Comparison of ENCODE assay signal across 15 cellular contexts in the genomic region with DNA sequence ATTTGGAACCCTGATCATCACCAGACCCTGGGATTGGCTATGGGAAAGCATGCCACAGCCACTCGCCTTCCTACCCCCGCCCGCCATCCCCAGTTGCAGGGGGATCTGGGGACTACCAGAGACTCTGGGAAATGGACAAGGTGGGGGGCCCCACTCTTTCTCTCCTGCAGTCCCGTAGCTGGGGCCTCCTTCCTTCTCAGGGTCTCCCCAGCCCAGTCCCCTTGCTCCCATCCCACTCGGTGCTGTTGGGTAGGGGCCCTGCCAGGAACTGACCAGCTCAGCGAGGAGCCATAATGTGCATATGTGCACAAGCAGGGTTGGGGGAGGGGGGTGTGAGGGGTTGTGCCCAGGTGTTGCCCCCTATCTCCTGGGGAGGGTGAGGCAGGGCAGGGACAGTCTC. TPM values are rescaled to one million over a fixed set of nuclear protein-coding genes. Genes with fewer than 3 reads are reported as not detected.
DNase-seq lines count a peak whose midpoint lies in the region; ATAC-seq and TF ChIP-seq lines count a peak whose summit lies in the region.
"Had no signal": no experiment of that assay in that cellular context is flagged by ENCODE, and none has a peak within 500 bp of the region (broad histone marks: within the 10 kb centered on the region; RNA-seq: fewer than 3 reads in every experiment).

No MANE protein-coding gene starts in this region.

- no peak for ATAC-seq in activated T-cell treated with anti-CD3 and anti-CD28 coated beads, Interleukin-2, amount 50 U/mL, for 4 hours
- no peak for ATAC-seq in GM18867 (IDR thresholded peaks at IDR 0.05; ENCODE audit: unreplicated experiment)
- ATAC-seq: GM23338 had no signal

- H3K27ac ChIP-seq in ovary: no peak overlapping the region
- H3K27ac ChIP-seq: BLaER1 had no signal

- no peaks in the 10 kb centered on the region for H3K9me3 Mint-ChIP-seq in activated T-cell treated with anti-CD3 and anti-CD28 coated beads, Interleukin-2, amount 50 U/mL, for 24 hours
- no peaks in the 10 kb centered on the region for H3K9me3 Mint-ChIP-seq in activated T-cell treated with anti-CD3 and anti-CD28 coated beads, Interleukin-2, amount 50 U/mL, for 4 hours
- no peaks in the 10 kb centered on the region for H3K9me3 Mint-ChIP-seq in chondrocyte (ENCODE audit: low read depth)
- H3K9me3 Mint-ChIP-seq: GM23338 had no signal

- H3K9me3 ChIP-seq in ovary (no peaks in the 10 kb centered on the region), MG63 (no peaks in the 10 kb centered on the region)

- DNase-seq in activated T-cell treated with anti-CD3 and anti-CD28 coated beads, Interleukin-2, amount 50 U/mL, for 24 hours: peak; percentile 22
- DNase-seq in activated T-cell treated with anti-CD3 and anti-CD28 coated beads, Interleukin-2, amount 50 U/mL, for 4 hours: no peak
- DNase-seq in chondrocyte (ENCODE audit: low spot score): peak; percentile 56
- peak in 3 of 5 donors; percentile 15 to 31 (median 16) for DNase-seq in ovary
- no peak for DNase-seq in KBM-7
- no peak for DNase-seq in MG63
- DNase-seq: 8988T; CD4-positive, alpha-beta memory T cell; DMS79 treated with DMSO at 0.1 percent for 48 hours; GF-D8; HCEC 1CT had no signal

- WGBS in ovary, 3 donors: 93 to 98% (median 94%) methylated on average over 6 of the region's 6 CpGs

- H3K36me3 ChIP-seq in ovary (no peaks in the 10 kb centered on the region), MG63 (peaks cover 13% of the 10 kb centered on the region)

- no peak overlapping the region for H3K4me3 Mint-ChIP-seq in activated T-cell treated with anti-CD3 and anti-CD28 coated beads, Interleukin-2, amount 50 U/mL, for 24 hours
- H3K4me3 Mint-ChIP-seq in activated T-cell treated with anti-CD3 and anti-CD28 coated beads, Interleukin-2, amount 50 U/mL, for 4 hours: no peak overlapping the region
- no peak overlapping the region for H3K4me3 Mint-ChIP-seq in chondrocyte (ENCODE audit: unreplicated experiment)
- H3K4me3 Mint-ChIP-seq: CD14-positive monocyte, GM23338 had no signal

- TF ChIP-seq EP300 in ovary (IDR thresholded peaks at IDR 0.05): no peak

- intact Hi-C loops in ovary (cut with DNase I): no loop called here

- no peak overlapping the region for H3K27ac Mint-ChIP-seq in activated T-cell treated with anti-CD3 and anti-CD28 coated beads, Interleukin-2, amount 50 U/mL, for 24 hours
- no peak overlapping the region for H3K27ac Mint-ChIP-seq in chondrocyte (ENCODE audit: unreplicated experiment)

- H3K4me1 ChIP-seq in ovary (ENCODE audit: insufficient read depth): no peaks in the 10 kb centered on the region

- no peak overlapping the region for H3K4me3 ChIP-seq in ovary
- no peak overlapping the region for H3K4me3 ChIP-seq in MG63
- H3K4me3 ChIP-seq: BLaER1, GM23338 had no signal

- TF ChIP-seq CTCF in chondrocyte (IDR thresholded peaks at IDR 0.05): no peak
- TF ChIP-seq CTCF in ovary (IDR thresholded peaks at IDR 0.05): no peak

- H3K4me1 Mint-ChIP-seq in activated T-cell treated with anti-CD3 and anti-CD28 coated beads, Interleukin-2, amount 50 U/mL, for 24 hours (ENCODE audit: low read depth): peaks cover 9% of the 10 kb centered on the region
- peaks cover 2% of the 10 kb centered on the region for H3K4me1 Mint-ChIP-seq in activated T-cell treated with anti-CD3 and anti-CD28 coated beads, Interleukin-2, amount 50 U/mL, for 4 hours (ENCODE audit: low read depth)
- peaks cover 15% of the 10 kb centered on the region for H3K4me1 Mint-ChIP-seq in chondrocyte (ENCODE audit: low read depth)
- H3K4me1 Mint-ChIP-seq: GM23338 had no signal

- TF ChIP-seq POLR2A in ovary (IDR thresholded peaks at IDR 0.05): no peak

- H3K27me3 Mint-ChIP-seq in activated T-cell treated with anti-CD3 and anti-CD28 coated beads, Interleukin-2, amount 50 U/mL, for 24 hours: peaks cover 8% of the 10 kb centered on the region
- no peaks in the 10 kb centered on the region for H3K27me3 Mint-ChIP-seq in activated T-cell treated with anti-CD3 and anti-CD28 coated beads, Interleukin-2, amount 50 U/mL, for 4 hours (ENCODE audit: low read depth)
- H3K27me3 Mint-ChIP-seq in chondrocyte (ENCODE audit: low read depth): no peaks in the 10 kb centered on the region
- H3K27me3 Mint-ChIP-seq: CD4-positive, alpha-beta memory T cell had no signal

- peaks cover 73% of the 10 kb centered on the region for H3K36me3 Mint-ChIP-seq in activated T-cell treated with anti-CD3 and anti-CD28 coated beads, Interleukin-2, amount 50 U/mL, for 24 hours (ENCODE audit: low read depth)
- peaks cover 13% of the 10 kb centered on the region for H3K36me3 Mint-ChIP-seq in activated T-cell treated with anti-CD3 and anti-CD28 coated beads, Interleukin-2, amount 50 U/mL, for 4 hours (ENCODE audit: insufficient read depth)
- peaks cover 32% of the 10 kb centered on the region for H3K36me3 Mint-ChIP-seq in chondrocyte (ENCODE audit: low read depth)

- H3K27me3 ChIP-seq in ovary (no peaks in the 10 kb centered on the region), MG63 (no peaks in the 10 kb centered on the region)

- in situ Hi-C loops in KBM-7 (cut with MboI; ENCODE audit: low pct_unique_long_range_greater_than_20kb, low sequenced_read_pairs): no loop called here

RNA-seq across cellular contexts. Expression of a gene that starts 3.4 kb away (rescaled TPM):
- total RNA-seq in activated T-cell treated with anti-CD3 and anti-CD28 coated beads, Interleukin-2, amount 50 U/mL, for 4 hours: 10 to 100 TPM; 13.5 to 18.8 (median 16.0) TPM
- total RNA-seq in chondrocyte: 151 to 189 TPM (median 157 TPM) in 3 replicates
- total RNA-seq in ovary: 100 to 1,000 TPM in 5 of 7 donors, 10 to 100 TPM in 2; 55.6 to 166 (median 135) TPM
- polyA plus RNA-seq in ovary: 10 to 100 TPM; 65.6 to 87.8 TPM
- total RNA-seq in MG63 (2014; rRNA removed; shearing (Covaris generic); ENCODE audit: low replicate concordance): 16.0 and 16.2 TPM in 2 replicates

RNA-seq across cellular contexts. Expression of a gene that starts 10.9 kb away (rescaled TPM):
- total RNA-seq in activated T-cell treated with anti-CD3 and anti-CD28 coated beads, Interleukin-2, amount 50 U/mL, for 4 hours: 10 to 100 TPM; 45.4 to 51.4 (median 49.4) TPM
- total RNA-seq in chondrocyte (172 to 183 TPM (median 179 TPM) in 3 replicates), ovary (10 to 100 TPM; 40.9 to 99.0 (median 72.1) TPM)
- polyA plus RNA-seq in ovary: 10 to 100 TPM; 41.2 to 46.0 TPM
- total RNA-seq in MG63 (2014; rRNA removed; shearing (Covaris generic); ENCODE audit: low replicate concordance): 38.2 and 71.2 TPM in 2 replicates

RNA-seq across cellular contexts. Expression of a gene that starts 35.8 kb away (rescaled TPM):
- 100 to 1,000 TPM; 236 to 281 (median 254) TPM for total RNA-seq in activated T-cell treated with anti-CD3 and anti-CD28 coated beads, Interleukin-2, amount 50 U/mL, for 4 hours
- total RNA-seq in chondrocyte: 299 to 312 TPM (median 311 TPM) in 3 replicates
- 100 to 1,000 TPM in 6 of 7 donors, 10 to 100 TPM in 1; 91.8 to 196 (median 177) TPM for total RNA-seq in ovary
- polyA plus RNA-seq in ovary: 100 to 1,000 TPM in 1 of 2 donors, 10 to 100 TPM in 1; 90.0 to 129 TPM
- total RNA-seq in MG63 (2014; rRNA removed; shearing (Covaris generic); ENCODE audit: low replicate concordance): 108 and 121 TPM in 2 replicates

Comparison
In these comparisons a context has a peak if more than half of its experiments do, and no peak if none do; other contexts are left out.
1. DNase-seq: peak in activated T-cell treated with anti-CD3 and anti-CD28 coated beads, Interleukin-2, amount 50 U/mL, for 24 hours (single experiment), chondrocyte (single experiment) and ovary (3 of 5); none in activated T-cell treated with anti-CD3 and anti-CD28 coated beads, Interleukin-2, amount 50 U/mL, for 4 hours (single experiment), KBM-7 (single experiment) and MG63 (single experiment).